Comparison of ENCODE assay signal across 8 cellular contexts in the genomic region with DNA sequence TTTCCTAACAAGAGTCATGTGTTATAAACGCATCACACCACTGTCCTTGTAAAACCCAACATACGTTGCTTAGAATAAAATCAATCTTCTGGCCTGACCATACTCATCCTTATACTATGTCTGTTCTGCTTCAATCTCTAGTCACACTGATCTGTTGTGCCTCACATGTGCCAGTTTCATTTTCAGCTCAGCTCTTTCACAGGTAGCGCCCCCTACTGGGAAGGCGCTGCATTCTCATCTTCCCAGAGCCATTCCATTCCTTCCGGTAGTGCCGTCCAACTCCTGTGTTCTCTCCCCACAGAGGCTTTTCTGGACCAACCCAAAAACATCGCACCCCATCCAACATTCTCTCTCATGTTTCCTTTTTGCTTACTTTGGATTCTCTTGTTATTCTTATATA. TPM values are rescaled to one million over a fixed set of nuclear protein-coding genes. Genes with fewer than 3 reads are reported as not detected.
DNase-seq lines count a peak whose midpoint lies in the region; ATAC-seq and TF ChIP-seq lines count a peak whose summit lies in the region.

No MANE protein-coding gene starts in this region.

- intact Hi-C loops in CD4-positive, alpha-beta memory T cell (cut with micrococcal nuclease) = loop anchor here (1.0 to 2.0 kb wide), 2 partner anchors 54 to 391 kb away; no protein-coding TSS in a partner anchor

- no peaks in the 10 kb centered on the region for H3K9me3 ChIP-seq in CD4-positive, alpha-beta memory T cell (ENCODE audit: control insufficient read depth in 1 of 2, low read length in 2 of 2)

- POLR2A ChIA-PET in CD4-positive, alpha-beta memory T cell (lab: Charles Lee; ENCODE audit: partially characterized antibody) = interaction anchor here (1.0 kb wide), 1 partner anchor 295 kb away, joined by 3 read pairs; no protein-coding TSS in a partner anchor

- no peaks in the 10 kb centered on the region for H3K27me3 ChIP-seq in CD4-positive, alpha-beta memory T cell (ENCODE audit: insufficient read depth, low read length)

- peak; percentile 34 for TF ChIP-seq CTCF in fibroblast of pulmonary artery (IDR thresholded peaks at IDR 0.05; ENCODE audit: low read length, missing control alignments)

- H3K4me1 Mint-ChIP-seq in CD4-positive, alpha-beta memory T cell = peaks cover 4 to 7% (median 6%) of the 10 kb centered on the region in 4 donors

- H3K9me3 Mint-ChIP-seq in CD4-positive, alpha-beta memory T cell = no peaks in the 10 kb centered on the region

- no peak overlapping the region for H3K27ac Mint-ChIP-seq in CD4-positive, alpha-beta memory T cell

- H3K27me3 Mint-ChIP-seq in CD4-positive, alpha-beta memory T cell = no peaks in the 10 kb centered on the region

- peak overlapping the region in 2 of 8 donors; percentile 11 to 35 for H3K4me3 Mint-ChIP-seq in CD4-positive, alpha-beta memory T cell

- H3K4me3 ChIP-seq in CD4-positive, alpha-beta memory T cell (ENCODE audit: low read length in 2 of 2) = no peak overlapping the region
- H3K4me3 ChIP-seq in fibroblast of pulmonary artery (replicated peaks; ENCODE audit: low read depth, low read length) = no peak overlapping the region

- H3K4me1 ChIP-seq in CD4-positive, alpha-beta memory T cell (ENCODE audit: insufficient read depth, low read length) = no peaks in the 10 kb centered on the region

- CTCF ChIA-PET in CD4-positive, alpha-beta memory T cell (lab: Charles Lee; ENCODE audit: partially characterized antibody) = interaction anchor here (1.0 to 1.8 kb wide), 8 partner anchors 32 to 396 kb away, joined by 3 to 12 read pairs (median 4); a partner anchor contains a TSS

- no peaks in the 10 kb centered on the region for H3K36me3 ChIP-seq in CD4-positive, alpha-beta memory T cell (ENCODE audit: insufficient read depth, low read length)

- no peak overlapping the region for H3K27ac ChIP-seq in CD4-positive, alpha-beta memory T cell (ENCODE audit: low read depth, low read length)

- ATAC-seq in GM19468 (IDR thresholded peaks at IDR 0.05; ENCODE audit: extremely low read depth, unreplicated experiment) (peak; percentile 86), HG03565 (IDR thresholded peaks at IDR 0.05; ENCODE audit: unreplicated experiment) (peak; percentile 95)

- no peaks in the 10 kb centered on the region for H3K36me3 Mint-ChIP-seq in CD4-positive, alpha-beta memory T cell

- peak in 4 of 5 donors; percentile 49 to 59 (median 52) for DNase-seq in CD4-positive, alpha-beta memory T cell
- DNase-seq in activated CD8-positive, alpha-beta memory T cell treated with anti-CD3 and anti-CD28 coated beads for 24 hours = peak; percentile 78
- DNase-seq in fibroblast of pulmonary artery (ENCODE audit: low read depth) (no peak), AG08396 (ENCODE audit: low spot score) (no peak), foreskin melanocyte (no peak)
- peak; percentile 62 to 64 for DNase-seq in stimulated activated CD4-positive, alpha-beta T cell treated with anti-CD3 and anti-CD28 coated beads, Interleukin-2, amount 100 ng/mL, for 24 hours

RNA-seq across cellular contexts. Expression of a gene that starts 22.2 kb away (rescaled TPM):
- total RNA-seq in CD4-positive, alpha-beta memory T cell = not detected
- polyA plus RNA-seq in CD4-positive, alpha-beta memory T cell = not detected

RNA-seq across cellular contexts. Expression of a gene that starts 32.4 kb away (rescaled TPM):
- total RNA-seq in CD4-positive, alpha-beta memory T cell = 10 to 100 TPM; 97.9 to 98.4 TPM
- 100 to 1,000 TPM; 107 to 115 TPM for polyA plus RNA-seq in CD4-positive, alpha-beta memory T cell

RNA-seq across cellular contexts. Expression of a gene that starts 34.1 kb away (rescaled TPM):
- total RNA-seq in CD4-positive, alpha-beta memory T cell = 10 to 100 TPM; 74.8 to 96.8 TPM
- polyA plus RNA-seq in CD4-positive, alpha-beta memory T cell = 100 to 1,000 TPM; 126 to 195 TPM

RNA-seq across cellular contexts. Expression of a gene that starts 44.3 kb away (rescaled TPM):
- total RNA-seq in CD4-positive, alpha-beta memory T cell = 10 to 100 TPM; 56.1 to 59.0 TPM
- polyA plus RNA-seq in CD4-positive, alpha-beta memory T cell = 100 to 1,000 TPM; 190 to 219 TPM

Comparison
In these comparisons a context has a peak if more than half of its experiments do, and no peak if none do; other contexts are left out.
1. DNase-seq: peak in CD4-positive, alpha-beta memory T cell (4 of 5), activated CD8-positive, alpha-beta memory T cell treated with anti-CD3 and anti-CD28 coated beads for 24 hours (single experiment) and stimulated activated CD4-positive, alpha-beta T cell treated with anti-CD3 and anti-CD28 coated beads, Interleukin-2, amount 100 ng/mL, for 24 hours (2 of 2); none in fibroblast of pulmonary artery (single experiment), AG08396 (single experiment) and foreskin melanocyte (single experiment).